Comparison of ENCODE assay signal across 9 cellular contexts in genomic region chr6:29925341-29926080, GRCh38. TPM values are rescaled to one million over a fixed set of nuclear protein-coding genes. Genes with fewer than 3 reads are reported as not detected.
A peak's percentile ranks its signal among the peaks of the same experiment; 100 is the strongest.
DNase-seq lines count a peak whose midpoint lies in the region; ATAC-seq lines count a peak whose summit lies in the region.
"Had no signal": no experiment of that assay in that cellular context is flagged by ENCODE, and none has a peak within 500 bp of the region (broad histone marks: within the 10 kb centered on the region; RNA-seq: fewer than 3 reads in every experiment).

No MANE protein-coding gene starts in this region.

- peak overlapping the region; percentile 88 for H2AFZ ChIP-seq in ACC112 (ENCODE audit: low read length, unreplicated experiment)
- H2AFZ ChIP-seq in GM23248 = peak overlapping the region; percentile 97

- H3K27ac Mint-ChIP-seq in activated naive CD8-positive, alpha-beta T cell treated with anti-CD3 and anti-CD28 coated beads, Interleukin-2, amount 10 ng/mL, durations not matched to agents 7 days and 5 days = peak overlapping the region; percentile 12

- H3K4me3 ChIP-seq in ACC112 (ENCODE audit: low read depth, low read length) = peak overlapping the region; percentile 93
- peak overlapping the region; percentile 77 for H3K4me3 ChIP-seq in GM23248

- peak overlapping the region; percentile 86 for H3K4me3 Mint-ChIP-seq in activated naive CD8-positive, alpha-beta T cell treated with anti-CD3 and anti-CD28 coated beads, Interleukin-2, amount 10 ng/mL, durations not matched to agents 7 days and 5 days

- H3K4me1 ChIP-seq in ACC112 (ENCODE audit: control insufficient read depth, insufficient read depth, low read length, unreplicated experiment) (peaks cover 17% of the 10 kb centered on the region), GM23248 (ENCODE audit: insufficient read depth) (no peaks in the 10 kb centered on the region; the same call in 1 of the 2 replicates)

- H3K79me2 ChIP-seq in ACC112 (ENCODE audit: control insufficient read depth, insufficient read depth, low read length, unreplicated experiment) (no peaks in the 10 kb centered on the region), GM23248 (ENCODE audit: insufficient read depth) (no peaks in the 10 kb centered on the region)

- peaks cover 2% of the 10 kb centered on the region for H3K36me3 Mint-ChIP-seq in activated naive CD8-positive, alpha-beta T cell treated with anti-CD3 and anti-CD28 coated beads, Interleukin-2, amount 10 ng/mL, durations not matched to agents 7 days and 5 days

- no peaks in the 10 kb centered on the region for H3K9me2 ChIP-seq in GM23248 (ENCODE audit: insufficient read depth)

- H4K20me1 ChIP-seq in GM23248 (ENCODE audit: insufficient read depth) = no peaks in the 10 kb centered on the region

- in situ Hi-C loops in GM23248 (cut with MboI) = no loop called here

- intact Hi-C loops in left colon (cut with DNase I, micrococcal nuclease) = no loop called here

- DNase-seq in GM23248 (peak; percentile 24), left colon (peak in 1 of 2 donors; percentile 39), GF-D8 (lab: John Stamatoyannopoulos, UW) (no peak), NCI-H446 treated with DMSO at 0.1 percent for 48 hours (lab: John Stamatoyannopoulos, UW) (no peak)
- DNase-seq in activated naive CD8-positive, alpha-beta T cell treated with anti-CD3 and anti-CD28 coated beads, Interleukin-2, amount 10 ng/mL, durations not matched to agents 7 days and 5 days = no peak
- DNase-seq: NCI-H1694 had no signal

- peak overlapping the region; percentile 76 for H3K4me2 ChIP-seq in GM23248 (ENCODE audit: unreplicated experiment)

- H3F3A ChIP-seq in GM23248 (ENCODE audit: insufficient read depth) = peaks cover 5% of the 10 kb centered on the region; the same call in 1 of the 2 replicates

- ATAC-seq in activated naive CD8-positive, alpha-beta T cell treated with anti-CD3 and anti-CD28 coated beads, Interleukin-2, amount 10 ng/mL, durations not matched to agents 7 days and 5 days (ENCODE audit: low read depth) = no peak
- ATAC-seq in left colon (peak; percentile 45), HG03571 (IDR thresholded peaks at IDR 0.05; ENCODE audit: unreplicated experiment) (no peak), HG03432 (IDR thresholded peaks at IDR 0.05; ENCODE audit: unreplicated experiment) (no peak)

- WGBS in GM23248 (ENCODE audit: low coverage in 1 of 2, low lambda C conversion rate in 2 of 2, missing lambda C conversion rate in 2 of 2), 2 experiments = 51 to 52% methylated on average over 13 to 17 of the region's 17 CpGs

- no peaks in the 10 kb centered on the region for H3K9me3 Mint-ChIP-seq in activated naive CD8-positive, alpha-beta T cell treated with anti-CD3 and anti-CD28 coated beads, Interleukin-2, amount 10 ng/mL, durations not matched to agents 7 days and 5 days

- peak overlapping the region; percentile 95 for H3K9ac ChIP-seq in GM23248

- H3K36me3 ChIP-seq in ACC112 (ENCODE audit: insufficient read depth, low read length) (no peaks in the 10 kb centered on the region), GM23248 (ENCODE audit: low read depth) (no peaks in the 10 kb centered on the region)

- peaks cover 7% of the 10 kb centered on the region for H3K4me1 Mint-ChIP-seq in activated naive CD8-positive, alpha-beta T cell treated with anti-CD3 and anti-CD28 coated beads, Interleukin-2, amount 10 ng/mL, durations not matched to agents 7 days and 5 days

- H3K27ac ChIP-seq in ACC112 (ENCODE audit: low read depth, low read length) (peak overlapping the region; percentile 19; the same call in 1 of the 2 replicates), GM23248 (peak overlapping the region; percentile 75; the same call in 1 of the 2 replicates)

- no peaks in the 10 kb centered on the region for H3K27me3 Mint-ChIP-seq in activated naive CD8-positive, alpha-beta T cell treated with anti-CD3 and anti-CD28 coated beads, Interleukin-2, amount 10 ng/mL, durations not matched to agents 7 days and 5 days

- H3K9me3 ChIP-seq in GM23248 (ENCODE audit: low read depth) = no peaks in the 10 kb centered on the region

- H3K27me3 ChIP-seq in ACC112 (ENCODE audit: insufficient read depth, low read length) (peaks cover 3% of the 10 kb centered on the region; the same call in 1 of the 2 replicates), GM23248 (replicated peaks; ENCODE audit: insufficient read depth) (no peaks in the 10 kb centered on the region)

- POLR2A ChIA-PET in activated naive CD8-positive, alpha-beta T cell treated with anti-CD3 and anti-CD28 coated beads, Interleukin-2, amount 10 ng/mL, durations not matched to agents 7 days and 5 days (lab: Charles Lee) = interaction anchor here (1.5 kb wide), 1 partner anchor 16 kb away, joined by 9 read pairs; the partner anchor contains the start of gene HLA-A

RNA-seq across cellular contexts. Expression of gene HLA-A, which starts 16.8 kb away (rescaled TPM):
- total RNA-seq in GM23248 (2014; rRNA removed; shearing (Covaris generic)) = 546 and 634 TPM in 2 replicates
- polyA plus RNA-seq in GM23248 (2016; fragmentation: Nextera tagmentation; extraction: Ambion mirVana) = 508 and 529 TPM in 2 replicates
- 1,000 to 10,000 TPM; 2,013 to 2,035 TPM for total RNA-seq in activated naive CD8-positive, alpha-beta T cell treated with anti-CD3 and anti-CD28 coated beads, Interleukin-2, amount 10 ng/mL, durations not matched to agents 7 days and 5 days
- total RNA-seq in left colon = 1,000 to 10,000 TPM; 1,119 to 1,618 TPM
